In genomic region chr16:14669776-14670175, GRCh38 we compare ENCODE assay signal across 11 cellular contexts. TPM values are rescaled to one million over a fixed set of nuclear protein-coding genes. Genes with fewer than 3 reads are reported as not detected.
DNase-seq lines count a peak whose midpoint lies in the region; ATAC-seq and TF ChIP-seq lines count a peak whose summit lies in the region.
"Had no signal": no experiment of that assay in that cellular context is flagged by ENCODE, and none has a peak within 500 bp of the region (broad histone marks: within the 10 kb centered on the region; RNA-seq: fewer than 3 reads in every experiment).

No MANE protein-coding gene starts in this region.

- no peaks in the 10 kb centered on the region for H3K9me3 ChIP-seq in Panc1 (ENCODE audit: control insufficient read depth, insufficient read depth, low read depth, low read length)
- H3K9me3 ChIP-seq in transverse colon, result no peaks in the 10 kb centered on the region

- TF ChIP-seq EP300 in transverse colon (IDR thresholded peaks at IDR 0.05; ENCODE audit: low read depth), result no peak

- WGBS in transverse colon (ENCODE audit: low coverage in 1 of 2), 2 donors, result 60% methylated on average over 4 of the region's 4 CpGs; no CpG with 5 or more reads in 1 of the 2 donors

- H3K4me3 ChIP-seq in Panc1 (ENCODE audit: low read depth in 2 of 2, low read length in 2 of 2) (no peak overlapping the region), transverse colon (no peak overlapping the region)

- POLR2A ChIA-PET in Panc1 (lab: Charles Lee), result no interaction called here

- H3K27me3 ChIP-seq in Panc1 (ENCODE audit: control insufficient read depth, insufficient read depth, low read length) (no peaks in the 10 kb centered on the region), transverse colon (no peaks in the 10 kb centered on the region)

- intact Hi-C loops in Panc1 (cut with micrococcal nuclease; ENCODE audit: unreplicated experiment), result no loop called here
- intact Hi-C loops in left colon (cut with DNase I, micrococcal nuclease), result no loop called here
- intact Hi-C loops in transverse colon (cut with DNase I; ENCODE audit: low total_unique reads), result no loop called here

- BruUV-seq in Panc1 (replicated peaks; lab: Mats Ljungman, UMichigan), result no TSS peak

- H3K4me1 ChIP-seq in Panc1 (ENCODE audit: control insufficient read depth, insufficient read depth, low read length) (no peaks in the 10 kb centered on the region), transverse colon (peaks cover 4 to 52% (median 38%) of the 10 kb centered on the region in 4 donors)

- peaks cover 15% of the 10 kb centered on the region for H3K36me3 ChIP-seq in Panc1 (ENCODE audit: control insufficient read depth, insufficient read depth, low read length)
- H3K36me3 ChIP-seq in transverse colon, result peaks cover 0 to 21% (median 8%) of the 10 kb centered on the region in 4 donors

- in situ Hi-C loops in Panc1 (cut with HindIII; ENCODE audit: low pct_unique_long_range_greater_than_20kb, low sequenced_read_pairs) (no loop called here), transverse colon (cut with MboI; ENCODE audit: low pct_ligation_motif_present in 1 of 4, low pct_unique_long_range_greater_than_20kb in 1 of 4, low sequenced_read_pairs in 3 of 4) (no loop called here)

- DNase-seq in activated CD4-positive, alpha-beta T cell treated with anti-CD3 and anti-CD28 coated beads for 48 hours, result peak; percentile 8
- no peak for DNase-seq in activated CD4-positive, alpha-beta T cell treated with anti-CD3 and anti-CD28 coated beads for 1 hour
- DNase-seq in Panc1 (ENCODE audit: low read depth, low spot score) (no peak), left colon (peak; percentile 91 to 95), transverse colon (peak; percentile 90)
- DNase-seq: MV-4-11, NCI-H748 treated with DMSO at 0.1 percent for 48 hours had no signal

- ATAC-seq in Panc1, result peak; percentile 47
- ATAC-seq in left colon, result peak; percentile 79
- no peak for ATAC-seq in GM21786 (IDR thresholded peaks at IDR 0.05; ENCODE audit: unreplicated experiment)
- no peak for ATAC-seq in HG02588 (IDR thresholded peaks at IDR 0.05; ENCODE audit: unreplicated experiment)
- ATAC-seq in HG03432 (IDR thresholded peaks at IDR 0.05; ENCODE audit: unreplicated experiment), result no peak

- CTCF ChIA-PET in Panc1 (lab: Charles Lee), result no interaction called here

- TF ChIP-seq POLR2A in transverse colon (IDR thresholded peaks at IDR 0.05), result peak; percentile 22

- TF ChIP-seq CTCF in Panc1 (IDR thresholded peaks at IDR 0.05), result no peak
- TF ChIP-seq CTCF in transverse colon (IDR thresholded peaks at IDR 0.05), result peak; percentile 14 to 86 (median 43)

- no peak overlapping the region for H3K27ac ChIP-seq in Panc1 (ENCODE audit: low read length)
- H3K27ac ChIP-seq in transverse colon, result peak overlapping the region; percentile 63 to 85 (median 80)

RNA-seq across cellular contexts. Expression of gene PLA2G10, which starts 24.3 kb away (rescaled TPM):
- total RNA-seq in Panc1 (2021; ENCODE audit: unreplicated experiment) (0.23 TPM), left colon (10 to 100 TPM; 39.1 to 56.7 TPM), transverse colon (10 to 100 TPM in 3 of 4 donors, 1 to 10 TPM in 1; 4.0 to 43.8 (median 24.0) TPM)
- polyA plus RNA-seq in Panc1 (2012; ENCODE audit: insufficient read length), result not detected
- total RNA-seq: omental fat pad had no signal

RNA-seq across cellular contexts. Expression of gene NPIPA3, which starts 33.4 kb away (rescaled TPM):
- total RNA-seq in Panc1 (2021; ENCODE audit: unreplicated experiment), result 3.7 TPM
- polyA plus RNA-seq in Panc1 (2012; ENCODE audit: insufficient read length), result 5.3 TPM
- 1 to 10 TPM in 1 of 2 donors, not detected in 1; 2.5 TPM for total RNA-seq in left colon
- 1 to 10 TPM in 1 of 4 donors, under 1 TPM in 1, not detected in 2; 0.95 to 1.6 TPM for total RNA-seq in transverse colon

RNA-seq across cellular contexts. Expression of gene BFAR, which starts 37.0 kb away (rescaled TPM):
- total RNA-seq in Panc1 (2021; ENCODE audit: unreplicated experiment) (114 TPM), left colon (10 to 100 TPM; 64.8 to 65.9 TPM), transverse colon (10 to 100 TPM; 42.2 to 72.7 (median 56.2) TPM)
- 74.3 TPM for polyA plus RNA-seq in Panc1 (2012; ENCODE audit: insufficient read length)

RNA-seq across cellular contexts. Expression of gene PARN, which starts 39.7 kb away (rescaled TPM):
- total RNA-seq in Panc1 (2021; ENCODE audit: unreplicated experiment) (57.8 TPM), left colon (10 to 100 TPM; 24.3 to 29.8 TPM), transverse colon (10 to 100 TPM; 26.9 to 57.3 (median 34.1) TPM)
- 47.2 TPM for polyA plus RNA-seq in Panc1 (2012; ENCODE audit: insufficient read length)

Comparison
In these comparisons a context has a peak if more than half of its experiments do, and no peak if none do; other contexts are left out.
1. DNase-seq: peak in activated CD4-positive, alpha-beta T cell treated with anti-CD3 and anti-CD28 coated beads for 48 hours (single experiment), left colon (2 of 2) and transverse colon (single experiment); none in activated CD4-positive, alpha-beta T cell treated with anti-CD3 and anti-CD28 coated beads for 1 hour (single experiment) and Panc1 (single experiment).
2. ATAC-seq: peak in Panc1 (single experiment) and left colon (single experiment); none in GM21786 (single experiment), HG02588 (single experiment) and HG03432 (single experiment).